Comparison of ENCODE assay signal across 8 cellular contexts in the genomic region with DNA sequence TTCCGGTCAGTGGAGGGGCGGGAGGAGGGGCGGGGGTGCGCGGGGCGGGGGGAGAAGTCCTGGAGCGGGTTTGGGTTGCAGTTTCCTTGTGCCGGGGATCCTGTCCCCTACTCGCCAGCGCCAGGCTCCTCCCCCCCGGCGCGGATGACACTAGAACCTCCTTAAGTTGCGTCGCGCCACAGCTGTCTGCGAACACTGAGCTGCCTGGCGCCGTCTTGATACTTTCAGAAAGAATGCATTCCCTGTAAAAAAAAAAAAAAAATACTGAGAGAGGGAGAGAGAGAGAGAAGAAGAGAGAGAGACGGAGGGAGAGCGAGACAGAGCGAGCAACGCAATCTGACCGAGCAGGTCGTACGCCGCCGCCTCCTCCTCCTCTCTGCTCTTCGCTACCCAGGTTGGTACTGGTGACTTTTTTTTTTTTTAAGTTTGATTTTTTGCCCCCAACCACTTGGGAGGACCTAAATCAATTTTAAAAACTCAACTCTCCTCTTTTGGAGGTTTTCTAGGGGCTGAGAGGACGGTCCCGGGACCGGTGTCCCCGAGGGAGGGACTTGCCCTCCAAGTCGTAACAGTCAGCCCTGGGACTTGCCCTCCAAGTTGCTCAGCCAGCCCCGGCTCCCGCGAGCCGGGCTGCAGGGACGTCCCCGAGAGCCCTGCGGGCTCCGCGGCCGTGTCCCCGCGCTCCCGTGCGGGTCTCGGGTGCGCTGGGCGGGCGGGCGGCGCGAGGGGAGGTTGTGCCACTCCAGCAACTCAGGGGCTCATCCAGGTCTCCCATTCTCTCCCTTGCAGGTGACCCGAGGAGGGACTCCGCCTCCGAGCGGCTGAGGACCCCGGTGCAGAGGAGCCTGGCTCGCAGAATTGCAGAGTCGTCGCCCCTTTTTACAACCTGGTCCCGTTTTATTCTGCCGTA. TPM values are rescaled to one million over a fixed set of nuclear protein-coding genes. Genes with fewer than 3 reads are reported as not detected.
DNase-seq lines count a peak whose midpoint lies in the region; ATAC-seq and TF ChIP-seq lines count a peak whose summit lies in the region.

Gene GATA3 (plus strand): TSS at position 191 of the 910 bp plus-strand sequence. CDS start 968 bp downstream, outside the sequence.

- no peaks in the 10 kb centered on the region for H3K27me3 ChIP-seq in BE2C
- peaks cover 99% of the 10 kb centered on the region for H3K27me3 ChIP-seq in neural cell (ENCODE audit: insufficient read depth, low read depth, low read length)
- H3K27me3 ChIP-seq in upper lobe of left lung, result peaks cover 0 to 80% (median 46%) of the 10 kb centered on the region in 4 donors

- TF ChIP-seq POLR2A in upper lobe of left lung (IDR thresholded peaks at IDR 0.05), result peak in 2 of 4 donors; percentile 29 to 40

- peak within 1 kb of the TSS; percentile 89 for H3K4me3 ChIP-seq in BE2C (ENCODE audit: low read depth, low read length)
- H3K4me3 ChIP-seq in epithelial cell of proximal tubule (ENCODE audit: low read depth, low read length), result peak within 1 kb of the TSS; percentile 33
- H3K4me3 ChIP-seq in neural cell (ENCODE audit: low read length), result peak within 1 kb of the TSS; percentile 40
- H3K4me3 ChIP-seq in upper lobe of left lung, result peak within 1 kb of the TSS; percentile 31 to 60 (median 54)

- 5 to 6% methylated on average over 35 to 60 of the region's 65 CpGs for WGBS in upper lobe of left lung, 2 donors

- TF ChIP-seq EP300 in neural cell (conservative IDR thresholded peaks at IDR 0.05; ENCODE audit: poor library complexity, severe bottlenecking) (no peak), upper lobe of left lung (IDR thresholded peaks at IDR 0.05) (no peak)

- no peak for TF ChIP-seq RAD21 in neural cell (conservative IDR thresholded peaks at IDR 0.05)

- H3K79me2 ChIP-seq in neural cell (replicated peaks; ENCODE audit: insufficient read depth, low read length), result no peaks in the 10 kb centered on the region

- no peak within 1 kb of the TSS for H3K9ac ChIP-seq in neural cell (ENCODE audit: low read length)

- H3K36me3 ChIP-seq in BE2C (peaks cover 50% of the 10 kb centered on the region), neural cell (ENCODE audit: insufficient read depth, low read length) (no peaks in the 10 kb centered on the region), upper lobe of left lung (no peaks in the 10 kb centered on the region)

- ATAC-seq in GM19467 (IDR thresholded peaks at IDR 0.05; ENCODE audit: unreplicated experiment), result peak; percentile 36
- ATAC-seq in upper lobe of left lung (ENCODE audit: low FRiP score in 2 of 2), result peak in 1 of 2 donors; percentile 57

- H3F3A ChIP-seq in neural cell (ENCODE audit: insufficient read depth, low read length, poor library complexity, severe bottlenecking), result no peaks in the 10 kb centered on the region

- peak; percentile 95 for DNase-seq in BE2C
- peak; percentile 87 for DNase-seq in HuH-7 (ENCODE audit: low spot score)
- peak; percentile 89 for DNase-seq in activated CD8-positive, alpha-beta memory T cell treated with anti-CD3 and anti-CD28 coated beads for 24 hours
- DNase-seq in epithelial cell of proximal tubule (ENCODE audit: low read depth), result no peak
- peak; percentile 53 to 89 for DNase-seq in upper lobe of left lung
- DNase-seq in hypothalamus (lab: John Stamatoyannopoulos, UW), result no peak

- H3K9me3 ChIP-seq in BE2C, result no peaks in the 10 kb centered on the region
- H3K9me3 ChIP-seq in neural cell (ENCODE audit: low read length), result no peaks in the 10 kb centered on the region
- H3K9me3 ChIP-seq in upper lobe of left lung, result no peaks in the 10 kb centered on the region

- H3K9me2 ChIP-seq in neural cell (ENCODE audit: insufficient read depth, low read length), result no peaks in the 10 kb centered on the region

- H3K27ac ChIP-seq in neural cell (ENCODE audit: low read length) (no peak within 1 kb of the TSS), upper lobe of left lung (peak within 1 kb of the TSS; percentile 61 to 88 (median 82))

- no peak within 1 kb of the TSS for H2AFZ ChIP-seq in neural cell (ENCODE audit: low read depth, low read length)

- H3K4me1 ChIP-seq in BE2C, result 0 out of 2 replicates have a peak, but pooled peaks cover 4% of the 10 kb centered on the region
- peaks cover 47 to 89% (median 64%) of the 10 kb centered on the region in 4 donors for H3K4me1 ChIP-seq in upper lobe of left lung

- H3K4me2 ChIP-seq in neural cell (ENCODE audit: low read length), result no peak within 1 kb of the TSS

- H4K20me1 ChIP-seq in neural cell (ENCODE audit: insufficient read depth), result no peaks in the 10 kb centered on the region

- TF ChIP-seq CTCF in BE2C (IDR thresholded peaks at IDR 0.05; ENCODE audit: low read depth, low read length) (no peak), epithelial cell of proximal tubule (conservative IDR thresholded peaks at IDR 0.05; ENCODE audit: low read depth, low read length) (no peak), neural cell (IDR thresholded peaks at IDR 0.05; ENCODE audit: poor library complexity, severe bottlenecking) (no peak), upper lobe of left lung (IDR thresholded peaks at IDR 0.05) (no peak)

TF ChIP-seq in neural cell, 6 proteins besides CTCF, POLR2A, EP300 and RAD21:
- TF ChIP-seq POLR2AphosphoS5 (IDR thresholded peaks at IDR 0.05), result peak; percentile 4
- TF ChIP-seq SMC3 (conservative IDR thresholded peaks at IDR 0.05; ENCODE audit: poor library complexity), result no peak
- no peak for TF ChIP-seq TAF1 (IDR thresholded peaks at IDR 0.05; ENCODE audit: low read depth)
- no peak for TF ChIP-seq REST (IDR thresholded peaks at IDR 0.05; ENCODE audit: borderline replicate concordance)
- peak; percentile 36 for TF ChIP-seq EZH2 (IDR thresholded peaks at IDR 0.05; ENCODE audit: borderline replicate concordance, insufficient read depth, low read length, poor library complexity, severe bottlenecking)

RNA-seq across cellular contexts. Expression of gene GATA3, which starts in this region (rescaled TPM):
- polyA plus RNA-seq in BE2C (2012; ENCODE audit: insufficient read depth, insufficient read length, low read depth), result 223 TPM
- total RNA-seq in epithelial cell of proximal tubule, result 3.2 and 3.7 TPM in 2 replicates
- not detected in 2 replicates for polyA plus RNA-seq in neural cell
- polyA minus RNA-seq in neural cell, result not detected in 2 replicates
- 1 to 10 TPM in 4 of 6 donors, under 1 TPM in 2; 0.22 to 6.3 (median 2.7) TPM for total RNA-seq in upper lobe of left lung

Comparison
In these comparisons a context has a peak if more than half of its experiments do, and no peak if none do; other contexts are left out.
1. DNase-seq: peak in BE2C (single experiment), HuH-7 (single experiment), activated CD8-positive, alpha-beta memory T cell treated with anti-CD3 and anti-CD28 coated beads for 24 hours (single experiment) and upper lobe of left lung (2 of 2); none in epithelial cell of proximal tubule (single experiment) and hypothalamus (0 of 51).
2. H3K4me3 ChIP-seq: peak in every context shown above with its lines; median percentile 89 in BE2C; 54 in upper lobe of left lung; 40 in neural cell; 33 in epithelial cell of proximal tubule.